ENCODE assay signal across 8 cellular contexts in the genomic region with DNA sequence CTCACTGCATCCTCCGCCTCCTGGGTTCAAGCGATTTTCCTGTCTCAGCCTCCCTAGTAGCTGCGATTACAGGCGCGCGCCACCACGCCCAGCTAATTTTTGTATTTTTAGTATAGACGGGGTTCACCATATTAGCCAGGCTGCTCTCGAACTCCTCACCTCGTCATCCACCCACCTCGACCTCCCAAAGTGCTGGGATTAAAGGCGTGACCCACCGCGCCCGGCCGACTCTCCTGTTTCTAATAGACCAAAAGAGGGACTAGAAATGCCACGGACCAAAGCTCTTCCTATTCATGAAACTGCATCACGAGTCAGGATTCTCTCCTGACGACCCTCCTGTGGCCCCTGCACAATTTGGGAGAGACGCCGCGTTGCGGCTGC. TPM values are rescaled to one million over a fixed set of nuclear protein-coding genes. Genes with fewer than 3 reads are reported as not detected.
DNase-seq lines count a peak whose midpoint lies in the region; ATAC-seq and TF ChIP-seq lines count a peak whose summit lies in the region.

No MANE protein-coding gene starts in this region.

- peak overlapping the region; percentile 90 to 95 for H3K27ac ChIP-seq in left lung
- H3K27ac ChIP-seq in tibial nerve, result peak overlapping the region; percentile 56 to 94 (median 86)

- H3K27me3 Mint-ChIP-seq in activated T-cell treated with anti-CD3 and anti-CD28 coated beads, Interleukin-2, amount 50 U/mL, for 4 hours (ENCODE audit: low read depth), result no peaks in the 10 kb centered on the region
- no peaks in the 10 kb centered on the region for H3K27me3 Mint-ChIP-seq in activated naive CD8-positive, alpha-beta T cell treated with anti-CD3 and anti-CD28 coated beads, Interleukin-2, amount 10 ng/mL, durations not matched to agents 7 days and 5 days
- H3K27me3 Mint-ChIP-seq in Caco-2 (ENCODE audit: insufficient read depth, unreplicated experiment), result no peaks in the 10 kb centered on the region

- DNase-seq in activated T-cell treated with anti-CD3 and anti-CD28 coated beads, Interleukin-2, amount 50 U/mL, for 4 hours, result no peak
- DNase-seq in activated T-cell treated with anti-CD3 and anti-CD28 coated beads for 4 hours (no peak), left lung (peak; percentile 33 to 72), tibial nerve (ENCODE audit: low spot score in 2 of 2) (no peak), Caco-2 (no peak), HT-29 (ENCODE audit: low spot score) (no peak)
- DNase-seq in activated naive CD8-positive, alpha-beta T cell treated with anti-CD3 and anti-CD28 coated beads, Interleukin-2, amount 10 ng/mL, durations not matched to agents 7 days and 5 days, result no peak
- DNase-seq in stimulated activated naive CD4-positive, alpha-beta T cell treated with Interleukin-2 at 50 U/mL for 16 hours (lab: John Stamatoyannopoulos, UW), result no peak

- POLR2A ChIA-PET in activated naive CD8-positive, alpha-beta T cell treated with anti-CD3 and anti-CD28 coated beads, Interleukin-2, amount 10 ng/mL, durations not matched to agents 7 days and 5 days (lab: Charles Lee), result interaction anchor here (0.6 to 2.8 kb wide), 23 partner anchors 9 to 1923 kb away, joined by 3 to 76 read pairs (median 5); a partner anchor contains a TSS
- POLR2A ChIA-PET in Caco-2 (lab: Charles Lee), result no interaction called here

- H3K36me3 ChIP-seq in left lung, result peaks cover 0 to 15% of the 10 kb centered on the region in 2 donors
- peaks cover 0 to 41% (median 0%) of the 10 kb centered on the region in 3 donors for H3K36me3 ChIP-seq in tibial nerve
- no peaks in the 10 kb centered on the region for H3K36me3 ChIP-seq in Caco-2 (ENCODE audit: control insufficient read depth, insufficient read depth, low read length)

- CTCF ChIA-PET in Caco-2 (lab: Charles Lee), result no interaction called here

- intact Hi-C loops in left lung (cut with DNase I) (no loop called here), Caco-2 (cut with micrococcal nuclease; ENCODE audit: unreplicated experiment) (no loop called here)

- H3K4me1 ChIP-seq in left lung, result peaks cover 0 to 18% of the 10 kb centered on the region in 2 donors
- H3K4me1 ChIP-seq in tibial nerve, result peaks cover 0 to 7% (median 4%) of the 10 kb centered on the region in 4 donors
- H3K4me1 ChIP-seq in Caco-2, result no peaks in the 10 kb centered on the region

- 7 to 12% methylated on average over 19 to 23 of the region's 23 CpGs for WGBS in tibial nerve, 2 donors

- BruUV-seq in Caco-2 (replicated peaks; lab: Mats Ljungman, UMichigan), result no TSS peak

- H3K4me3 ChIP-seq in left lung, result peak overlapping the region; percentile 54 to 75
- peak overlapping the region; percentile 55 to 70 (median 67) for H3K4me3 ChIP-seq in tibial nerve
- no peak overlapping the region for H3K4me3 ChIP-seq in Caco-2 (ENCODE audit: low read depth, low read length)

- no peaks in the 10 kb centered on the region for H3K27me3 ChIP-seq in left lung
- H3K27me3 ChIP-seq in tibial nerve, result no peaks in the 10 kb centered on the region
- H3K27me3 ChIP-seq in Caco-2 (replicated peaks; ENCODE audit: control insufficient read depth, insufficient read depth, low read length), result no peaks in the 10 kb centered on the region

- peaks cover 27% of the 10 kb centered on the region for H3K36me3 Mint-ChIP-seq in activated T-cell treated with anti-CD3 and anti-CD28 coated beads, Interleukin-2, amount 50 U/mL, for 4 hours (ENCODE audit: insufficient read depth)
- H3K36me3 Mint-ChIP-seq in activated naive CD8-positive, alpha-beta T cell treated with anti-CD3 and anti-CD28 coated beads, Interleukin-2, amount 10 ng/mL, durations not matched to agents 7 days and 5 days, result peaks cover 67% of the 10 kb centered on the region
- no peaks in the 10 kb centered on the region for H3K36me3 Mint-ChIP-seq in Caco-2 (ENCODE audit: insufficient read depth, unreplicated experiment)

- peaks cover 37% of the 10 kb centered on the region for H3K4me1 Mint-ChIP-seq in activated T-cell treated with anti-CD3 and anti-CD28 coated beads, Interleukin-2, amount 50 U/mL, for 4 hours (ENCODE audit: low read depth)
- H3K4me1 Mint-ChIP-seq in activated naive CD8-positive, alpha-beta T cell treated with anti-CD3 and anti-CD28 coated beads, Interleukin-2, amount 10 ng/mL, durations not matched to agents 7 days and 5 days, result peaks cover 12% of the 10 kb centered on the region
- no peaks in the 10 kb centered on the region for H3K4me1 Mint-ChIP-seq in Caco-2 (ENCODE audit: low read depth, unreplicated experiment)

- peaks cover 0 to 27% of the 10 kb centered on the region in 2 donors for H3K9me3 ChIP-seq in left lung
- peaks cover 0 to 28% (median 2%) of the 10 kb centered on the region in 4 donors for H3K9me3 ChIP-seq in tibial nerve
- no peaks in the 10 kb centered on the region for H3K9me3 ChIP-seq in Caco-2

- H3K27ac Mint-ChIP-seq in activated naive CD8-positive, alpha-beta T cell treated with anti-CD3 and anti-CD28 coated beads, Interleukin-2, amount 10 ng/mL, durations not matched to agents 7 days and 5 days, result peak overlapping the region; percentile 100
- no peak overlapping the region for H3K27ac Mint-ChIP-seq in Caco-2 (ENCODE audit: unreplicated experiment)

- H3K4me3 Mint-ChIP-seq in activated T-cell treated with anti-CD3 and anti-CD28 coated beads, Interleukin-2, amount 50 U/mL, for 4 hours, result peak overlapping the region; percentile 99
- H3K4me3 Mint-ChIP-seq in activated naive CD8-positive, alpha-beta T cell treated with anti-CD3 and anti-CD28 coated beads, Interleukin-2, amount 10 ng/mL, durations not matched to agents 7 days and 5 days, result peak overlapping the region; percentile 98
- H3K4me3 Mint-ChIP-seq in Caco-2 (ENCODE audit: unreplicated experiment), result no peak overlapping the region

- TF ChIP-seq EP300 in tibial nerve (IDR thresholded peaks at IDR 0.05), result no peak

- TF ChIP-seq POLR2A in tibial nerve (IDR thresholded peaks at IDR 0.05), result no peak

- peaks cover 7% of the 10 kb centered on the region for H3K9me3 Mint-ChIP-seq in activated T-cell treated with anti-CD3 and anti-CD28 coated beads, Interleukin-2, amount 50 U/mL, for 4 hours
- H3K9me3 Mint-ChIP-seq in activated naive CD8-positive, alpha-beta T cell treated with anti-CD3 and anti-CD28 coated beads, Interleukin-2, amount 10 ng/mL, durations not matched to agents 7 days and 5 days, result peaks cover 15% of the 10 kb centered on the region
- peaks cover 12% of the 10 kb centered on the region for H3K9me3 Mint-ChIP-seq in Caco-2 (ENCODE audit: unreplicated experiment)

- no peak for ATAC-seq in activated T-cell treated with anti-CD3 and anti-CD28 coated beads, Interleukin-2, amount 50 U/mL, for 4 hours
- no peak for ATAC-seq in activated naive CD8-positive, alpha-beta T cell treated with anti-CD3 and anti-CD28 coated beads, Interleukin-2, amount 10 ng/mL, durations not matched to agents 7 days and 5 days (ENCODE audit: low read depth)
- ATAC-seq in left lung, result no peak

- no peak for TF ChIP-seq CTCF in left lung (IDR thresholded peaks at IDR 0.05)
- no peak for TF ChIP-seq CTCF in tibial nerve (IDR thresholded peaks at IDR 0.05)
- no peak for TF ChIP-seq CTCF in Caco-2 (IDR thresholded peaks at IDR 0.05; ENCODE audit: insufficient read depth in 1 of 2, low read depth in 1 of 2, low read length in 1 of 2, severe bottlenecking in 1 of 2, unreplicated experiment in 1 of 2)

RNA-seq across cellular contexts. Expression of a gene that starts 0.6 kb away (rescaled TPM):
- 10 to 100 TPM; 20.3 to 22.8 (median 20.9) TPM for total RNA-seq in activated T-cell treated with anti-CD3 and anti-CD28 coated beads, Interleukin-2, amount 50 U/mL, for 4 hours
- total RNA-seq in activated naive CD8-positive, alpha-beta T cell treated with anti-CD3 and anti-CD28 coated beads, Interleukin-2, amount 10 ng/mL, durations not matched to agents 7 days and 5 days, result 10 to 100 TPM; 36.5 to 39.8 TPM
- total RNA-seq in left lung (10 to 100 TPM; 15.8 to 20.3 TPM), tibial nerve (10 to 100 TPM; 16.1 to 28.0 (median 17.0) TPM), Caco-2 (2022) (not detected in 2 replicates)
- not detected in 2 replicates for total RNA-seq in HT-29 (2014; rRNA removed; shearing (Covaris generic))

Comparison
In these comparisons a context has a peak if more than half of its experiments do, and no peak if none do; other contexts are left out.
1. DNase-seq: peak in left lung (2 of 2); none in activated T-cell treated with anti-CD3 and anti-CD28 coated beads, Interleukin-2, amount 50 U/mL, for 4 hours (single experiment), activated T-cell treated with anti-CD3 and anti-CD28 coated beads for 4 hours (single experiment), activated naive CD8-positive, alpha-beta T cell treated with anti-CD3 and anti-CD28 coated beads, Interleukin-2, amount 10 ng/mL, durations not matched to agents 7 days and 5 days (single experiment), tibial nerve (0 of 2), Caco-2 (0 of 2), HT-29 (single experiment) and stimulated activated naive CD4-positive, alpha-beta T cell treated with Interleukin-2 at 50 U/mL for 16 hours (single experiment).
2. RNA of a gene that starts 0.6 kb away (total RNA-seq): 36.5 to 39.8 TPM in activated naive CD8-positive, alpha-beta T cell treated with anti-CD3 and anti-CD28 coated beads, Interleukin-2, amount 10 ng/mL, durations not matched to agents 7 days and 5 days, 20.3 to 22.8 TPM in activated T-cell treated with anti-CD3 and anti-CD28 coated beads, Interleukin-2, amount 50 U/mL, for 4 hours, 15.8 to 20.3 TPM in left lung and 16.1 to 28.0 TPM in tibial nerve; not detected in Caco-2 and not detected in HT-29; every median in the first group is over 10 times any median in the second.